Comparison of ENCODE assay signal across 14 cellular contexts in the genomic region with DNA sequence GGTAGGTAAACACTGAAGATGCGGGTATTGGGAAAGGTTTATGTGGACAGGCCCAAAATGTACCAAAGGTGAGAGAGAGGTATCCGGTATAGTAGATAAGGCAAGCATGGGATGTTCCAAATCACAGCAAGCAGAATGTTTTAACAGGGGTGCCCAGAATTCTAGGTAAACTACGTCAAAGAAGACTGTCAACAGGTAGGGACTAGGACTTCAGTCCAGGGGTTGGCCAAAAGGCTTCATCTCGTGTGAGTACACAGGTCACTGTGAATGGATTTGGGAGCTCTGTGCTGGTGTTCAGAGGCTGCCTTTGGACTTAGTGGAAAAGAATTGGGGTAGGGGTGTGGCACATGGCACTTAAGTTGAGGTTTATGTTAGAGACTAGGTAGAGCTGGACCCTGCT.
DNase-seq lines count a peak whose midpoint lies in the region; ATAC-seq and TF ChIP-seq lines count a peak whose summit lies in the region.
"Had no signal": no experiment of that assay in that cellular context is flagged by ENCODE, and none has a peak within 500 bp of the region (broad histone marks: within the 10 kb centered on the region; RNA-seq: fewer than 3 reads in every experiment).

No MANE protein-coding gene starts in this region.

- H3K36me3 ChIP-seq in uterus, result no peaks in the 10 kb centered on the region

- no peak for DNase-seq in activated naive CD4-positive, alpha-beta T cell treated with Interleukin-2 at 50 U/mL for 16 hours
- DNase-seq in activated T-helper 2 cell treated with anti-CD3 and anti-CD28 coated beads, Interferon-gamma antibody, Interleukin-2, Interleukin-4, amounts not matched to agents 10 μg/mL and 5 μg/mL and 100 μg/mL, durations not matched to agents 14 hours and 24 hours and 36 hours (ENCODE audit: low spot score), result no peak
- DNase-seq in naive B cell, result no peak
- DNase-seq in uterus, result no peak
- DNase-seq in posterior cingulate gyrus, result no peak
- DNase-seq in NCI-H128 (lab: John Stamatoyannopoulos, UW; ENCODE audit: unreplicated experiment), result no peak
- DNase-seq: adrenal gland; cerebellar nuclear complex; DMS 273 treated with DMSO at 0.1 percent for 48 hours; MV-4-11; stimulated activated CD4-positive, alpha-beta T cell treated with anti-CD3 and anti-CD28 coated beads, Interleukin-2, amount 100 ng/mL, for 48 hours had no signal

- H3K9me3 Mint-ChIP-seq in activated naive CD4-positive, alpha-beta T cell treated with anti-CD3 and anti-CD28 coated beads, Interleukin-2, amount 50 U/mL, for 24 hours, result no peaks in the 10 kb centered on the region
- no peaks in the 10 kb centered on the region for H3K9me3 Mint-ChIP-seq in activated T-helper 2 cell treated with anti-CD3 and anti-CD28 coated beads, Interferon-gamma antibody, Interleukin-2, Interleukin-4, amounts not matched to agents 10 μg/mL and 5 μg/mL and 100 μg/mL, durations not matched to agents 14 hours and 24 hours and 36 hours
- H3K9me3 Mint-ChIP-seq in naive B cell, result no peaks in the 10 kb centered on the region

- no peaks in the 10 kb centered on the region for H3K27me3 ChIP-seq in uterus
- H3K27me3 ChIP-seq: adrenal gland, right atrium auricular region had no signal

- H3K27ac ChIP-seq in uterus, result peak overlapping the region; percentile 24 to 93
- H3K27ac ChIP-seq: right atrium auricular region had no signal

- no peaks in the 10 kb centered on the region for H3K27me3 Mint-ChIP-seq in activated naive CD4-positive, alpha-beta T cell treated with anti-CD3 and anti-CD28 coated beads, Interleukin-2, amount 50 U/mL, for 24 hours
- no peaks in the 10 kb centered on the region for H3K27me3 Mint-ChIP-seq in activated T-helper 2 cell treated with anti-CD3 and anti-CD28 coated beads, Interferon-gamma antibody, Interleukin-2, Interleukin-4, amounts not matched to agents 10 μg/mL and 5 μg/mL and 100 μg/mL, durations not matched to agents 14 hours and 24 hours and 36 hours (ENCODE audit: low read depth)
- H3K27me3 Mint-ChIP-seq in naive B cell, result no peaks in the 10 kb centered on the region

- H3K4me1 ChIP-seq in uterus, result peaks cover 0 to 15% of the 10 kb centered on the region in 2 donors

- H3K9me3 ChIP-seq in uterus, result no peaks in the 10 kb centered on the region
- H3K9me3 ChIP-seq: adrenal gland, right atrium auricular region had no signal

- intact Hi-C loops in activated T-helper 2 cell treated with anti-CD3 and anti-CD28 coated beads, Interferon-gamma antibody, Interleukin-2, Interleukin-4, amounts not matched to agents 10 μg/mL and 5 μg/mL and 100 μg/mL, durations not matched to agents 14 hours and 24 hours and 36 hours (cut with micrococcal nuclease), result loop anchor here (5.0 to 10.0 kb wide), 3 partner anchors 1037 to 1277 kb away; no protein-coding TSS in a partner anchor
- intact Hi-C loops in uterus (cut with DNase I; ENCODE audit: low total_unique reads), result loop anchor here (10.0 kb wide), 1 partner anchor 183 kb away; no protein-coding TSS in a partner anchor
- intact Hi-C loops in posterior cingulate gyrus (cut with DNase I), result no loop called here

- peaks cover 22% of the 10 kb centered on the region for H3K36me3 Mint-ChIP-seq in activated naive CD4-positive, alpha-beta T cell treated with anti-CD3 and anti-CD28 coated beads, Interleukin-2, amount 50 U/mL, for 24 hours
- peaks cover 84% of the 10 kb centered on the region for H3K36me3 Mint-ChIP-seq in activated T-helper 2 cell treated with anti-CD3 and anti-CD28 coated beads, Interferon-gamma antibody, Interleukin-2, Interleukin-4, amounts not matched to agents 10 μg/mL and 5 μg/mL and 100 μg/mL, durations not matched to agents 14 hours and 24 hours and 36 hours (ENCODE audit: low read depth)
- H3K36me3 Mint-ChIP-seq in naive B cell, result peaks cover 19 to 23% of the 10 kb centered on the region in 2 donors

- no peak for TF ChIP-seq POLR2A in uterus (IDR thresholded peaks at IDR 0.05)

- H3K4me3 Mint-ChIP-seq in activated naive CD4-positive, alpha-beta T cell treated with anti-CD3 and anti-CD28 coated beads, Interleukin-2, amount 50 U/mL, for 24 hours, result peak overlapping the region; percentile 89
- peak overlapping the region; percentile 78 for H3K4me3 Mint-ChIP-seq in activated T-helper 2 cell treated with anti-CD3 and anti-CD28 coated beads, Interferon-gamma antibody, Interleukin-2, Interleukin-4, amounts not matched to agents 10 μg/mL and 5 μg/mL and 100 μg/mL, durations not matched to agents 14 hours and 24 hours and 36 hours (ENCODE audit: low read depth)
- no peak overlapping the region for H3K4me3 Mint-ChIP-seq in naive B cell

- peak overlapping the region; percentile 98 for H3K27ac Mint-ChIP-seq in activated naive CD4-positive, alpha-beta T cell treated with anti-CD3 and anti-CD28 coated beads, Interleukin-2, amount 50 U/mL, for 24 hours
- peak overlapping the region; percentile 57 for H3K27ac Mint-ChIP-seq in activated T-helper 2 cell treated with anti-CD3 and anti-CD28 coated beads, Interferon-gamma antibody, Interleukin-2, Interleukin-4, amounts not matched to agents 10 μg/mL and 5 μg/mL and 100 μg/mL, durations not matched to agents 14 hours and 24 hours and 36 hours
- H3K27ac Mint-ChIP-seq in naive B cell, result peak overlapping the region; percentile 16 to 93 (median 59)

- ATAC-seq in naive B cell (ENCODE audit: low read depth in 2 of 2), result no peak
- ATAC-seq in SK-N-SH treated with all-trans-retinoic acid at 6 μM for 48 hours, result no peak

- TF ChIP-seq CTCF in uterus (IDR thresholded peaks at IDR 0.05), result no peak

- peaks cover 96% of the 10 kb centered on the region for H3K4me1 Mint-ChIP-seq in activated naive CD4-positive, alpha-beta T cell treated with anti-CD3 and anti-CD28 coated beads, Interleukin-2, amount 50 U/mL, for 24 hours
- H3K4me1 Mint-ChIP-seq in activated T-helper 2 cell treated with anti-CD3 and anti-CD28 coated beads, Interferon-gamma antibody, Interleukin-2, Interleukin-4, amounts not matched to agents 10 μg/mL and 5 μg/mL and 100 μg/mL, durations not matched to agents 14 hours and 24 hours and 36 hours (ENCODE audit: low read depth), result peaks cover 83% of the 10 kb centered on the region
- H3K4me1 Mint-ChIP-seq in naive B cell, result peaks cover 27 to 30% (median 29%) of the 10 kb centered on the region in 3 donors

- H3K4me3 ChIP-seq in uterus, result no peak overlapping the region
- H3K4me3 ChIP-seq: adrenal gland, right atrium auricular region had no signal

TF ChIP-seq in SK-N-SH treated with all-trans-retinoic acid at 6 μM for 48 hours, 23 proteins besides CTCF, POLR2A, EP300 and RAD21 (continues in another document):
- TF ChIP-seq, protein P1, sequence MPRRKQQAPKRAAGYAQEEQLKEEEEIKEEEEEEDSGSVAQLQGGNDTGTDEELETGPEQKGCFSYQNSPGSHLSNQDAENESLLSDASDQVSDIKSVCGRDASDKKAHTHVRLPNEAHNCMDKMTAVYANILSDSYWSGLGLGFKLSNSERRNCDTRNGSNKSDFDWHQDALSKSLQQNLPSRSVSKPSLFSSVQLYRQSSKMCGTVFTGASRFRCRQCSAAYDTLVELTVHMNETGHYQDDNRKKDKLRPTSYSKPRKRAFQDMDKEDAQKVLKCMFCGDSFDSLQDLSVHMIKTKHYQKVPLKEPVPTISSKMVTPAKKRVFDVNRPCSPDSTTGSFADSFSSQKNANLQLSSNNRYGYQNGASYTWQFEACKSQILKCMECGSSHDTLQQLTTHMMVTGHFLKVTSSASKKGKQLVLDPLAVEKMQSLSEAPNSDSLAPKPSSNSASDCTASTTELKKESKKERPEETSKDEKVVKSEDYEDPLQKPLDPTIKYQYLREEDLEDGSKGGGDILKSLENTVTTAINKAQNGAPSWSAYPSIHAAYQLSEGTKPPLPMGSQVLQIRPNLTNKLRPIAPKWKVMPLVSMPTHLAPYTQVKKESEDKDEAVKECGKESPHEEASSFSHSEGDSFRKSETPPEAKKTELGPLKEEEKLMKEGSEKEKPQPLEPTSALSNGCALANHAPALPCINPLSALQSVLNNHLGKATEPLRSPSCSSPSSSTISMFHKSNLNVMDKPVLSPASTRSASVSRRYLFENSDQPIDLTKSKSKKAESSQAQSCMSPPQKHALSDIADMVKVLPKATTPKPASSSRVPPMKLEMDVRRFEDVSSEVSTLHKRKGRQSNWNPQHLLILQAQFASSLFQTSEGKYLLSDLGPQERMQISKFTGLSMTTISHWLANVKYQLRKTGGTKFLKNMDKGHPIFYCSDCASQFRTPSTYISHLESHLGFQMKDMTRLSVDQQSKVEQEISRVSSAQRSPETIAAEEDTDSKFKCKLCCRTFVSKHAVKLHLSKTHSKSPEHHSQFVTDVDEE (CRISPR knock-in tag; IDR thresholded peaks at IDR 0.05), result no peak
- TF ChIP-seq ZNF565 (CRISPR knock-in tag; conservative IDR thresholded peaks at IDR 0.05; ENCODE audit: low read depth), result no peak
- TF ChIP-seq, protein P2, sequence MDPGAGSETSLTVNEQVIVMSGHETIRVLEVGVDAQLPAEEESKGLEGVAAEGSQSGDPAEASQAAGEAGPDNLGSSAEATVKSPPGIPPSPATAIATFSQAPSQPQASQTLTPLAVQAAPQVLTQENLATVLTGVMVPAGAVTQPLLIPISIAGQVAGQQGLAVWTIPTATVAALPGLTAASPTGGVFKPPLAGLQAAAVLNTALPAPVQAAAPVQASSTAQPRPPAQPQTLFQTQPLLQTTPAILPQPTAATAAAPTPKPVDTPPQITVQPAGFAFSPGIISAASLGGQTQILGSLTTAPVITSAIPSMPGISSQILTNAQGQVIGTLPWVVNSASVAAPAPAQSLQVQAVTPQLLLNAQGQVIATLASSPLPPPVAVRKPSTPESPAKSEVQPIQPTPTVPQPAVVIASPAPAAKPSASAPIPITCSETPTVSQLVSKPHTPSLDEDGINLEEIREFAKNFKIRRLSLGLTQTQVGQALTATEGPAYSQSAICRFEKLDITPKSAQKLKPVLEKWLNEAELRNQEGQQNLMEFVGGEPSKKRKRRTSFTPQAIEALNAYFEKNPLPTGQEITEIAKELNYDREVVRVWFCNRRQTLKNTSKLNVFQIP (CRISPR knock-in tag; IDR thresholded peaks at IDR 0.05; ENCODE audit: borderline replicate concordance, low read depth), result no peak
- TF ChIP-seq SNAI2 (CRISPR knock-in tag; IDR thresholded peaks at IDR 0.05), result no peak
- TF ChIP-seq ZFP3 (CRISPR knock-in tag; IDR thresholded peaks at IDR 0.05), result no peak
- TF ChIP-seq, protein P3, sequence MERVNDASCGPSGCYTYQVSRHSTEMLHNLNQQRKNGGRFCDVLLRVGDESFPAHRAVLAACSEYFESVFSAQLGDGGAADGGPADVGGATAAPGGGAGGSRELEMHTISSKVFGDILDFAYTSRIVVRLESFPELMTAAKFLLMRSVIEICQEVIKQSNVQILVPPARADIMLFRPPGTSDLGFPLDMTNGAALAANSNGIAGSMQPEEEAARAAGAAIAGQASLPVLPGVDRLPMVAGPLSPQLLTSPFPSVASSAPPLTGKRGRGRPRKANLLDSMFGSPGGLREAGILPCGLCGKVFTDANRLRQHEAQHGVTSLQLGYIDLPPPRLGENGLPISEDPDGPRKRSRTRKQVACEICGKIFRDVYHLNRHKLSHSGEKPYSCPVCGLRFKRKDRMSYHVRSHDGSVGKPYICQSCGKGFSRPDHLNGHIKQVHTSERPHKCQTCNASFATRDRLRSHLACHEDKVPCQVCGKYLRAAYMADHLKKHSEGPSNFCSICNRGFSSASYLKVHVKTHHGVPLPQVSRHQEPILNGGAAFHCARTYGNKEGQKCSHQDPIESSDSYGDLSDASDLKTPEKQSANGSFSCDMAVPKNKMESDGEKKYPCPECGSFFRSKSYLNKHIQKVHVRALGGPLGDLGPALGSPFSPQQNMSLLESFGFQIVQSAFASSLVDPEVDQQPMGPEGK (CRISPR knock-in tag; IDR thresholded peaks at IDR 0.05; ENCODE audit: borderline replicate concordance), result no peak

Comparison
In these comparisons a context has a peak if more than half of its experiments do, and no peak if none do; other contexts are left out.
1. H3K4me3 Mint-ChIP-seq: peak in activated naive CD4-positive, alpha-beta T cell treated with anti-CD3 and anti-CD28 coated beads, Interleukin-2, amount 50 U/mL, for 24 hours (single experiment) and activated T-helper 2 cell treated with anti-CD3 and anti-CD28 coated beads, Interferon-gamma antibody, Interleukin-2, Interleukin-4, amounts not matched to agents 10 μg/mL and 5 μg/mL and 100 μg/mL, durations not matched to agents 14 hours and 24 hours and 36 hours (single experiment); none in naive B cell (0 of 8).
2. Peak in every context shown above with its lines, with median percentiles within 50 percentile points of each other: H3K27ac Mint-ChIP-seq.